In the genomic region with DNA sequence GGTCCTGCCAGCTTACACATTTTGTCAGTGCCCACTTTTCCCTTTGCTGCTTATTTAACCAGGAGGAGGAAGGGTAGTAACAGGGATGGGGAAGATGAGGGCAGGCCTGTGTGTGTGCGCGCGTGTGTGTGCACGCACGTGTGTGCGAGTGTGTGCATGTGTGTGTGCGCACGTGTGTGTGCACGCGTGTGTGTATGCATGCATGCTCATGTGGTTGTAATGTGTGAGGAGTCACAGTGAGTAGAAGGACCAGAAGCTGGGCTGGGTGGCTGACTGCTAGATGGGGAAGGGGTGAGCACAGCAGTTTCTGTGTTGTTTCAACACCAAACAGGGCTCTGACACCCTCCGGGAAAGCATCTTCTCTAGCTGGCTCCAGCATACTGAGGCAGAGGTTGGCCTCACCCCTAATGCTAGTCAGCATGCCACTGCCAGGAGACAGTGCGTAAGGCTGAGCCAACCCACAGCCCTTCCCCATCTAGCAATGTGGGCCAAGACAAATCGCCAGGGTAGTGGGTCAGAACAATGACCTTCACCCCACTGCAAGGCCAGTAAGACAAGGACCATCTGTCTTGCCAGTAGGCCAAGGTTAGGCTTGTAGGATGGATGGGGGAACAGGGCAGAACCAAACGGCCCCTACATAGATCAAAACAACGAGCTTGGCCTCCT, we compare ENCODE assay signal across 1 cellular context.
TF ChIP-seq lines count a peak whose summit lies in the region.

No MANE protein-coding gene starts in this region.

TF ChIP-seq in HEK293, 187 proteins besides CTCF, POLR2A, EP300 and RAD21 (continued from another document):
- TF ChIP-seq, protein P1, sequence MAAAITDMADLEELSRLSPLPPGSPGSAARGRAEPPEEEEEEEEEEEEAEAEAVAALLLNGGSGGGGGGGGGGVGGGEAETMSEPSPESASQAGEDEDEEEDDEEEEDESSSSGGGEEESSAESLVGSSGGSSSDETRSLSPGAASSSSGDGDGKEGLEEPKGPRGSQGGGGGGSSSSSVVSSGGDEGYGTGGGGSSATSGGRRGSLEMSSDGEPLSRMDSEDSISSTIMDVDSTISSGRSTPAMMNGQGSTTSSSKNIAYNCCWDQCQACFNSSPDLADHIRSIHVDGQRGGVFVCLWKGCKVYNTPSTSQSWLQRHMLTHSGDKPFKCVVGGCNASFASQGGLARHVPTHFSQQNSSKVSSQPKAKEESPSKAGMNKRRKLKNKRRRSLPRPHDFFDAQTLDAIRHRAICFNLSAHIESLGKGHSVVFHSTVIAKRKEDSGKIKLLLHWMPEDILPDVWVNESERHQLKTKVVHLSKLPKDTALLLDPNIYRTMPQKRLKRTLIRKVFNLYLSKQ (tag by site-specific recombination; IDR thresholded peaks at IDR 0.05; ENCODE audit: borderline replicate concordance), result no peak
- TF ChIP-seq ZNF670 (tag by site-specific recombination; IDR thresholded peaks at IDR 0.05; ENCODE audit: low read depth) (no peak), ZBTB20 (tag by site-specific recombination; IDR thresholded peaks at IDR 0.05) (no peak)
